16 cellular contexts compared by ENCODE assay signal in the genomic region with DNA sequence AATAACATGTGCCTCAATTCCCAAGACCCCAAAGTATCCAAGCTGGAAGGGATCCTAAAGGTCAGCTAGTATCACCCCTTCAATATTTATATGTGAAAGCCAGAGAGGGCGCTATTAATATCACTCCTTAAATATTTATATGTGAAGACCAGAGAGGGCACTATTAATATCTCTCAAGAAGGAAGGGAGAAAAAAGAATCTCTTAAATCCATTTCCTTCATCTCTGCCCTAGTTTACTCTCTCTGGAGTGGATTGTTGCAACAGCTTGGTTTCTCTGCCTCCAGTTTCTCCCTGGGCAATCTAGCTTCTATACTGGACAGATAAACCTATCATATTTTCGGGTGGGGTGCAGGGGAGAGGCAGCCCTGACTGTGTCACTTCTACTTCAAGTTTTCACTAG. TPM values are rescaled to one million over a fixed set of nuclear protein-coding genes. Genes with fewer than 3 reads are reported as not detected.
DNase-seq lines count a peak whose midpoint lies in the region; ATAC-seq, FAIRE-seq and TF ChIP-seq lines count a peak whose summit lies in the region.
"Had no signal": no experiment of that assay in that cellular context is flagged by ENCODE, and none has a peak within 500 bp of the region (broad histone marks: within the 10 kb centered on the region; RNA-seq: fewer than 3 reads in every experiment).

No MANE protein-coding gene starts in this region.

- ATAC-seq in left cardiac atrium, result peak; percentile 28 to 44
- ATAC-seq in psoas muscle, result peak in 2 of 4 donors; percentile 16 to 34
- ATAC-seq in upper lobe of right lung, result peak; percentile 36
- ATAC-seq: activated CD4-positive, CD25-positive, alpha-beta regulatory T cell treated with anti-CD3 and anti-CD28 coated beads, Interleukin-2, amount 50 U/mL, for 24 hours; stimulated activated naive CD8-positive, alpha-beta T cell treated with anti-CD3 and anti-CD28 coated beads, Interleukin-15, Interleukin-2, amounts not matched to agents 100 U/mL and 50 U/mL, for 24 hours had no signal

- peak overlapping the region; percentile 40 for H3K4me3 ChIP-seq in adipocyte (ENCODE audit: low read length)
- no peak overlapping the region for H3K4me3 ChIP-seq in psoas muscle
- no peak overlapping the region for H3K4me3 ChIP-seq in upper lobe of right lung

- intact Hi-C loops in left cardiac atrium (cut with DNase I), result no loop called here
- intact Hi-C loops in psoas muscle (cut with DNase I), result no loop called here
- intact Hi-C loops in upper lobe of right lung (cut with DNase I), result no loop called here

- TF ChIP-seq CTCF in psoas muscle (IDR thresholded peaks at IDR 0.05) (no peak), upper lobe of right lung (IDR thresholded peaks at IDR 0.05) (no peak)

- H3K36me3 ChIP-seq in adipocyte (ENCODE audit: control insufficient read depth, insufficient read depth, low read length, severe bottlenecking) (no peaks in the 10 kb centered on the region), psoas muscle (ENCODE audit: insufficient read depth in 1 of 2, low read depth in 1 of 2) (no peaks in the 10 kb centered on the region), upper lobe of right lung (no peaks in the 10 kb centered on the region)

- peak overlapping the region; percentile 39 for H3K27ac ChIP-seq in psoas muscle
- peak overlapping the region; percentile 36 for H3K27ac ChIP-seq in upper lobe of right lung

- H3K27me3 ChIP-seq in adipocyte (replicated peaks; ENCODE audit: control insufficient read depth, insufficient read depth, low read length), result peaks cover 3% of the 10 kb centered on the region
- no peaks in the 10 kb centered on the region for H3K27me3 ChIP-seq in psoas muscle (ENCODE audit: insufficient read depth in 3 of 3, low read length in 2 of 3)
- H3K27me3 ChIP-seq in upper lobe of right lung, result no peaks in the 10 kb centered on the region

- H3K9me3 ChIP-seq in adipocyte (ENCODE audit: control insufficient read depth, low read length) (no peaks in the 10 kb centered on the region), psoas muscle (no peaks in the 10 kb centered on the region), upper lobe of right lung (no peaks in the 10 kb centered on the region)

- TF ChIP-seq POLR2A in GM12891 (IDR thresholded peaks at IDR 0.05; ENCODE audit: low read depth, low read length), result no peak

- 46 to 62% (median 58%) methylated on average over 2 of the region's 2 CpGs for WGBS in psoas muscle, 3 donors

- H3K4me1 ChIP-seq in adipocyte (ENCODE audit: control insufficient read depth, insufficient read depth, low read length), result peaks cover 19% of the 10 kb centered on the region
- peaks cover 5% of the 10 kb centered on the region for H3K4me1 ChIP-seq in psoas muscle
- H3K4me1 ChIP-seq in upper lobe of right lung, result peaks cover 8% of the 10 kb centered on the region

- peak; percentile 9 for DNase-seq in adipocyte (ENCODE audit: low read depth)
- DNase-seq in left cardiac atrium, result no peak
- DNase-seq in psoas muscle, result no peak
- DNase-seq in upper lobe of right lung, result no peak
- DNase-seq in dedifferentiated amniotic fluid mesenchymal stem cell (ENCODE audit: extremely low spot score), result no peak
- DNase-seq in cerebellum (ENCODE audit: low spot score), result no peak
- no peak for DNase-seq in GM12891 (ENCODE audit: insufficient read length, low spot score)
- DNase-seq: activated CD8-positive, alpha-beta memory T cell treated with anti-CD3 and anti-CD28 coated beads for 24 hours; activated naive CD8-positive, alpha-beta T cell treated with anti-CD3 and anti-CD28 coated beads, Interleukin-2, amount 10 ng/mL, durations not matched to agents 7 days and 5 days; H7; head of caudate nucleus; NCI-H1105 treated with DMSO at 0.1 percent for 48 hours; NCI-H774; OCI-M1; stimulated activated naive CD8-positive, alpha-beta T cell treated with anti-CD3 and anti-CD28 coated beads, Interleukin-15, Interleukin-2, amounts not matched to agents 100 U/mL and 50 U/mL, for 24 hours had no signal

- H3K9ac ChIP-seq in adipocyte (ENCODE audit: low read length), result peak overlapping the region; percentile 63

- FAIRE-seq in GM12891 (lab: Jason Lieb, UNC), result no peak

TF ChIP-seq in GM12891, 5 proteins besides CTCF, POLR2A, EP300 and RAD21:
- no peak for TF ChIP-seq SPI1 (IDR thresholded peaks at IDR 0.05; ENCODE audit: low read depth, low read length)
- no peak for TF ChIP-seq PAX5 (IDR thresholded peaks at IDR 0.05; ENCODE audit: insufficient read depth, low read length, severe bottlenecking)
- TF ChIP-seq TAF1 (IDR thresholded peaks at IDR 0.05; ENCODE audit: low read depth, low read length), result no peak
- no peak for TF ChIP-seq POLR2AphosphoS5 (IDR thresholded peaks at IDR 0.05; ENCODE audit: low read depth, low read length)
- no peak for TF ChIP-seq POU2F2 (IDR thresholded peaks at IDR 0.05; ENCODE audit: low read depth, low read length)

RNA-seq across cellular contexts. Expression of a gene that starts 31.6 kb away (rescaled TPM):
- total RNA-seq in left cardiac atrium (100 to 1,000 TPM; 139 to 245 TPM), psoas muscle (100 to 1,000 TPM in 1 of 4 donors, 10 to 100 TPM in 3; 66.0 to 101 (median 84.1) TPM), upper lobe of right lung (462 TPM), cerebellum (33.2 TPM)
- polyA plus RNA-seq in psoas muscle, result 100 to 1,000 TPM in 1 of 3 donors, 10 to 100 TPM in 2; 31.4 to 133 (median 36.1) TPM
- 196 TPM for polyA plus RNA-seq in GM12891 (2012; ENCODE audit: low read depth, missing spikeins)
